In the genomic region with DNA sequence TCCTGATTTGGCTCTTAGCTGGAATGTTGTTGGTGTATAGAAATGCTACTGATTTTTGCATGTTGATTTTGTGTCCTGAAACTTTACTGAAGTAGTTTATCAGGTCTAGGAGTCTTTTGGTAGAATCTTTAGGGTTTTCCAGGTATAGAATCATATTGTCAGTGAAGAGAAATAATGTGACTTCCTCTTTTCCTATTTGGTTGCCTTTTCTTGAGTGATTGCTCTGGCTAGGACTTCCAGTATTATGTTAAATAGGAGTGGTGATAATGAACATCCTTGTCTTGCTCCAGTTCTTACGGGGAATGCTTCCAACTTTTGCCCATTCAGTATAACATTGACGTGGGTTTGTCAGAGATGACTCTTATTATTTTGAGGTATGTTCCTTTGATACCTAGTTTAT, we compare ENCODE assay signal across 7 cellular contexts.
"Had no signal": no experiment of that assay in that cellular context is flagged by ENCODE, and none has a peak within 500 bp of the region (broad histone marks: within the 10 kb centered on the region; RNA-seq: fewer than 3 reads in every experiment).

No MANE protein-coding gene starts in this region.

- DNase-seq: GM23248, GOT3, H7, HFFc6 had no signal

- H3K9me3 Mint-ChIP-seq: HFFc6, IgD-negative memory B cell had no signal

- H3K27ac Mint-ChIP-seq: HFFc6, IgD-negative memory B cell had no signal

- H3K4me3 Mint-ChIP-seq: HFFc6, IgD-negative memory B cell had no signal

- ATAC-seq: HCT116, HepG2 had no signal

- H3K36me3 Mint-ChIP-seq: IgD-negative memory B cell had no signal
